Comparison of ENCODE assay signal across 27 cellular contexts in genomic region chr11:47451990-47452389, GRCh38. TPM values are rescaled to one million over a fixed set of nuclear protein-coding genes. Genes with fewer than 3 reads are reported as not detected.
"Had no signal": no experiment of that assay in that cellular context is flagged by ENCODE, and none has a peak within 500 bp of the region (broad histone marks: within the 10 kb centered on the region; RNA-seq: fewer than 3 reads in every experiment).

No MANE protein-coding gene starts in this region.

- H3K4me1 ChIP-seq: pancreas, suprapubic skin, upper lobe of right lung, uterus had no signal

- H3K27me3 ChIP-seq: neutrophil, pancreas, suprapubic skin, transverse colon, upper lobe of right lung, uterus had no signal

- H3K4me2 ChIP-seq: smooth muscle cell had no signal

- H3K27ac ChIP-seq: coronary artery, neutrophil, pancreas, suprapubic skin, transverse colon, upper lobe of right lung, uterus had no signal

- DNase-seq: dermis blood vessel endothelial cell; effector memory CD4-positive, alpha-beta T cell; erythroblast; left ventricle myocardium superior; mesenchymal stem cell; naive B cell; pancreas; stimulated activated CD4-positive, alpha-beta T cell treated with anti-CD3 and anti-CD28 coated beads, Interleukin-12 subunit alpha, Interleukin-12 subunit beta, amount 100 ng/mL, for 4 hours; stimulated activated CD4-positive, alpha-beta T cell treated with anti-CD3 and anti-CD28 coated beads, Interleukin-1b, Interleukin-23, amount 100 ng/mL, for 48 hours; stimulated activated CD4-positive, alpha-beta T cell treated with anti-CD3 and anti-CD28 coated beads, Interleukin-4, amount 100 ng/mL, for 1 hour; stimulated activated CD8-positive, alpha-beta memory T cell treated with anti-CD3 and anti-CD28 coated beads, Interleukin-4, amount 100 ng/mL, for 48 hours; stimulated activated naive CD4-positive, alpha-beta T cell; stimulated activated naive CD8-positive, alpha-beta T cell treated with anti-CD3 and anti-CD28 coated beads, Interleukin-15, amount 100 ng/mL, for 72 hours; transverse colon; upper lobe of right lung; uterus had no signal

- ATAC-seq: left ventricle myocardium superior; mucosa of descending colon; natural killer cell treated with Interleukin-12 subunit alpha and Interleukin-12 subunit beta and Interleukin-15 and Interleukin-18, amount 100 ng/mL, for 72 hours; pancreas; sciatic nerve; stimulated activated naive CD8-positive, alpha-beta T cell treated with anti-CD3 and anti-CD28 coated beads, Interleukin-15, amount 100 ng/mL, for 72 hours; upper lobe of right lung had no signal

- H3K36me3 ChIP-seq: neutrophil, pancreas, suprapubic skin, transverse colon, upper lobe of right lung, uterus had no signal

- FAIRE-seq: endothelial cell of umbilical vein, frontal cortex, keratinocyte, pancreas had no signal

- H3K9me3 ChIP-seq: mucosa of descending colon, neutrophil, pancreas, suprapubic skin, transverse colon, upper lobe of right lung, uterus had no signal

- H3K4me3 ChIP-seq: coronary artery, lung, mucosa of descending colon, pancreas, smooth muscle cell, suprapubic skin, transverse colon, upper lobe of right lung, uterus had no signal

RNA-seq across cellular contexts. Expression of gene RAPSN, which starts 3.1 kb away (rescaled TPM):
- total RNA-seq: frontal cortex, smooth muscle cell, transverse colon had no signal
